Comparison of ENCODE assay signal across 8 cellular contexts in the genomic region with DNA sequence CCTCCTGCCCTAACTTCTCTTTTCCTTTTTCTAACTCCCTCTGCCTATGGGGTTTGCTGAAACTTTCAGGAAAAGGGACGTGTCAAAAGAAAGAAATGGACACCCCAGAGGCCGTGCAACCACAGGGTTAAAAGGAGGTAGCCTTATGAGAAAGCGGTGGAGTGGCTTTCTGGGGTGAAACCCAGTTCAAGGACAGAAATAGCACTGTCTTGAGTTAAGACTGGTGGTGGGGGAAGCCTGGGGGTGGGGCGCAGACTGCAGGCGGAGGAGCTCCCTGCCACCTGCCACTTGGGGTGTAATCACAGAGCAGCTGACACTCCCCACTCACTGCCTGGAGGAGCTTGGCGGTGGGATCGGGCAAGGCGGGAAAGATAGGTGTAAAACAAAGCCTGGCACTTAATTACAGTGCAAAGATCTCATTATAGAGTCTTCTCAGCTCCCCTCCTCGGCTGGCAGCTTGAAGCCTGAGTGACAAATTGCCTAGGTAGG. TPM values are rescaled to one million over a fixed set of nuclear protein-coding genes. Genes with fewer than 3 reads are reported as not detected.
A peak's percentile ranks its signal among the peaks of the same experiment; 100 is the strongest.
DNase-seq lines count a peak whose midpoint lies in the region; ATAC-seq and TF ChIP-seq lines count a peak whose summit lies in the region.

No MANE protein-coding gene starts in this region.

- peaks cover 9% of the 10 kb centered on the region for H3K9me3 Mint-ChIP-seq in activated naive CD8-positive, alpha-beta T cell treated with anti-CD3 and anti-CD28 coated beads, Interleukin-2, amount 50 U/mL, for 24 hours

- H3K4me3 ChIP-seq in muscle layer of duodenum (ENCODE audit: low read depth in 1 of 2, low read length in 2 of 2), result peak overlapping the region; percentile 54 to 74
- H3K4me3 ChIP-seq in upper lobe of right lung, result peak overlapping the region; percentile 66

- no peak for TF ChIP-seq CTCF in upper lobe of right lung (IDR thresholded peaks at IDR 0.05)

- H3K4me3 Mint-ChIP-seq in activated naive CD8-positive, alpha-beta T cell treated with anti-CD3 and anti-CD28 coated beads, Interleukin-2, amount 50 U/mL, for 24 hours, result peak overlapping the region; percentile 74

- H3K4me1 Mint-ChIP-seq in activated naive CD8-positive, alpha-beta T cell treated with anti-CD3 and anti-CD28 coated beads, Interleukin-2, amount 50 U/mL, for 24 hours, result peaks cover 21% of the 10 kb centered on the region

- DNase-seq in COLO668 (lab: John Stamatoyannopoulos, UW; ENCODE audit: unreplicated experiment) (peak; percentile 14), NOMO-1 treated with DMSO at 0.1 percent for 48 hours (lab: John Stamatoyannopoulos, UW; ENCODE audit: unreplicated experiment) (peak; percentile 47), upper lobe of right lung (peak; percentile 88), D341Med (ENCODE audit: low spot score) (no peak)
- peak; percentile 32 for DNase-seq in activated naive CD8-positive, alpha-beta T cell treated with anti-CD3 and anti-CD28 coated beads, Interleukin-2, amount 50 U/mL, for 24 hours

- H3K27ac ChIP-seq in muscle layer of duodenum (ENCODE audit: low read length) (peak overlapping the region; percentile 79), upper lobe of right lung (peak overlapping the region; percentile 72)

- no peaks in the 10 kb centered on the region for H3K36me3 Mint-ChIP-seq in activated naive CD8-positive, alpha-beta T cell treated with anti-CD3 and anti-CD28 coated beads, Interleukin-2, amount 50 U/mL, for 24 hours (ENCODE audit: low read depth)

- intact Hi-C loops in upper lobe of right lung (cut with DNase I), result no loop called here

- H3K27me3 ChIP-seq in muscle layer of duodenum (ENCODE audit: low read depth, low read length) (no peaks in the 10 kb centered on the region), upper lobe of right lung (no peaks in the 10 kb centered on the region)

- peak overlapping the region; percentile 77 for H3K27ac Mint-ChIP-seq in activated naive CD8-positive, alpha-beta T cell treated with anti-CD3 and anti-CD28 coated beads, Interleukin-2, amount 50 U/mL, for 24 hours

- H3K4me1 ChIP-seq in muscle layer of duodenum (ENCODE audit: control insufficient read depth in 1 of 2, insufficient read depth in 2 of 2, low read length in 2 of 2) (peaks cover 5 to 17% of the 10 kb centered on the region in 2 donors), upper lobe of right lung (peaks cover 24% of the 10 kb centered on the region)

- ATAC-seq in HG02678 (IDR thresholded peaks at IDR 0.05; ENCODE audit: unreplicated experiment) (peak; percentile 46), upper lobe of right lung (peak; percentile 62), HG02571 (IDR thresholded peaks at IDR 0.05; ENCODE audit: unreplicated experiment) (no peak)
- peak; percentile 30 for ATAC-seq in activated naive CD8-positive, alpha-beta T cell treated with anti-CD3 and anti-CD28 coated beads, Interleukin-2, amount 50 U/mL, for 24 hours

- H3K27me3 Mint-ChIP-seq in activated naive CD8-positive, alpha-beta T cell treated with anti-CD3 and anti-CD28 coated beads, Interleukin-2, amount 50 U/mL, for 24 hours, result no peaks in the 10 kb centered on the region

- H3K9me3 ChIP-seq in muscle layer of duodenum (ENCODE audit: control insufficient read depth in 1 of 2, low read length in 2 of 2), result no peaks in the 10 kb centered on the region
- H3K9me3 ChIP-seq in upper lobe of right lung, result no peaks in the 10 kb centered on the region

- H3K36me3 ChIP-seq in muscle layer of duodenum (ENCODE audit: control insufficient read depth in 1 of 2, insufficient read depth in 2 of 2, low read length in 2 of 2) (no peaks in the 10 kb centered on the region), upper lobe of right lung (no peaks in the 10 kb centered on the region)

RNA-seq across cellular contexts. Expression of a gene that starts 0.8 kb away (rescaled TPM):
- total RNA-seq in upper lobe of right lung, result 22.3 TPM
